In genomic region chr2:714005-714741, GRCh38 we compare ENCODE assay signal across 8 cellular contexts.
DNase-seq lines count a peak whose midpoint lies in the region; ATAC-seq, FAIRE-seq and TF ChIP-seq lines count a peak whose summit lies in the region.

No MANE protein-coding gene starts in this region.

- H3K36me3 Mint-ChIP-seq in stimulated activated naive B cell treated with anti-CD40 and anti-IgM and Interleukin-4, amounts not matched to agents 10 μg/mL and 1 μg/mL and 100 μg/mL, for 72 hours: no peaks in the 10 kb centered on the region

- peaks cover 50 to 56% of the 10 kb centered on the region in 2 donors for H3K27me3 Mint-ChIP-seq in stimulated activated naive B cell treated with anti-CD40 and anti-IgM and Interleukin-4, amounts not matched to agents 10 μg/mL and 1 μg/mL and 100 μg/mL, for 72 hours

- peak; percentile 83 for FAIRE-seq in islet of Langerhans (lab: Jason Lieb, UNC)

- ATAC-seq in GM21526 (IDR thresholded peaks at IDR 0.05; ENCODE audit: low FRiP score, unreplicated experiment) (peak; percentile 93), HG03571 (IDR thresholded peaks at IDR 0.05; ENCODE audit: unreplicated experiment) (peak; percentile 99)
- peak; percentile 99 for ATAC-seq in stimulated activated naive B cell treated with anti-CD40 and anti-IgM and Interleukin-4, amounts not matched to agents 10 μg/mL and 1 μg/mL and 100 μg/mL, for 72 hours (replicated peaks)

- H3K27ac Mint-ChIP-seq in stimulated activated naive B cell treated with anti-CD40 and anti-IgM and Interleukin-4, amounts not matched to agents 10 μg/mL and 1 μg/mL and 100 μg/mL, for 72 hours: peak overlapping the region; percentile 16

- peaks cover 9 to 19% of the 10 kb centered on the region in 2 donors for H3K4me1 Mint-ChIP-seq in stimulated activated naive B cell treated with anti-CD40 and anti-IgM and Interleukin-4, amounts not matched to agents 10 μg/mL and 1 μg/mL and 100 μg/mL, for 72 hours

- DNase-seq in activated T-cell treated with anti-CD3 and anti-CD28 coated beads for 1 hour (ENCODE audit: low read depth) (peak; percentile 13), activated T-cell treated with anti-CD3 and anti-CD28 coated beads for 4 hours (no peak), NCI-H748 treated with DMSO at 0.1 percent for 48 hours (lab: John Stamatoyannopoulos, UW) (peak; percentile 70), astrocyte of the spinal cord (ENCODE audit: low read depth, low spot score) (peak; percentile 24)
- DNase-seq in stimulated activated naive B cell treated with anti-CD40 and anti-IgM and Interleukin-4, amounts not matched to agents 10 μg/mL and 1 μg/mL and 100 μg/mL, for 72 hours: peak; percentile 84

- no peaks in the 10 kb centered on the region for H3K9me3 Mint-ChIP-seq in stimulated activated naive B cell treated with anti-CD40 and anti-IgM and Interleukin-4, amounts not matched to agents 10 μg/mL and 1 μg/mL and 100 μg/mL, for 72 hours

- no peak overlapping the region for H3K4me3 ChIP-seq in astrocyte of the spinal cord (ENCODE audit: low read depth, low read length)

- peak overlapping the region; percentile 4 to 8 for H3K4me3 Mint-ChIP-seq in stimulated activated naive B cell treated with anti-CD40 and anti-IgM and Interleukin-4, amounts not matched to agents 10 μg/mL and 1 μg/mL and 100 μg/mL, for 72 hours

- peak; percentile 73 for TF ChIP-seq CTCF in astrocyte of the spinal cord (IDR thresholded peaks at IDR 0.05; ENCODE audit: low read depth, low read length)

- in situ Hi-C loops in astrocyte of the spinal cord (cut with HindIII; ENCODE audit: low sequenced_read_pairs): no loop called here
